In the genomic region with DNA sequence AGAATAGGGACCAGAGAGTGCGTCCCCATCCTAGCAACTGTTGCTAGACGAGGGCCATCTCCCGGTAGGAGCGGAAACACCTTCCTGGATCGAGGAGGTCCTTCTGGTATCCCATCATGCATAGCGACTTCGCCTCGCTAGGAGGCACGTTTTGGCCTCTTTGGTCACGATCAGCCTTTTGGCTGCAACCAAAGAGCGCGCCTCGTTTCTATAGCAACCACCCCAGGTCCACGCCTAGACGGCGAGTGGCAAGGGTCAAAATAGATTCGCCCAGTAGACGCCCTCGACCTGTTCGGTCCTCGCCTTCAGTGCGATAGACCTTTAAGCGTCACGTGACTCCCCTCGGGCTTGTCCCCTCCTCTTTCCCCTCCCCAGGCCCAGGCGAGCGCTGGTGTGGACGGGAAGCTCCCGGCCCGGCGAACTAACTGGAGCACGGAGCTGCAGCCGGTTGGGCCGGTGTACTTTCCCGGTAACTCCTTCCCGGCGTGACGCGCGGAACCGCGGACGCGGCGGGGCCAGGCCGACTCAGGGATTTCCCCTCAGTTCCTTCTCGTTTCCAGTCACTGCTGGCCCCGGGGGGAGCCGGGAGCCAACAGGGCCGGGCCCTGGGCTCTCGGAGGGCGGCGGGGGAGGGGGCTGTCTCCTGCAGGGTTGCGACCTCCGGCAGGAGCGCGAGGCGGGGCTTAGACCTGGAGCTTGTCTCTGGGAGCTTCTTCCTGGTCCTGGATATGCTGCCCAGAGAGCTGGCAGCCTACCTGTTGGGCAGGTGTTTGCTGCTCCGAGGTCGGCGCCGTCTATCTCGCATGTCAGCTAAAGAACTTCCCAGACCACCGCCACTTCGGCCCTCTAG, we compare ENCODE assay signal across 8 cellular contexts. TPM values are rescaled to one million over a fixed set of nuclear protein-coding genes. Genes with fewer than 3 reads are reported as not detected.
DNase-seq lines count a peak whose midpoint lies in the region; ATAC-seq, FAIRE-seq and TF ChIP-seq lines count a peak whose summit lies in the region.

TSS of gene DNAJC16 (plus strand) at position 359 of the 850 bp plus-strand sequence. CDS start 2,258 bp downstream, outside the sequence.

- no peaks in the 10 kb centered on the region for H3K9me3 ChIP-seq in HAP-1
- no peaks in the 10 kb centered on the region for H3K9me3 ChIP-seq in MM.1S (replicated peaks; ENCODE audit: insufficient read depth, low read length)
- no peaks in the 10 kb centered on the region for H3K9me3 ChIP-seq in neuron (ENCODE audit: low read length)

- peak within 1 kb of the TSS; percentile 97 for H3K4me2 ChIP-seq in MM.1S (ENCODE audit: low read depth, low read length)

- peaks cover 1% of the 10 kb centered on the region; the same call in 1 of the 2 replicates for H3K36me3 ChIP-seq in HAP-1 (replicated peaks)
- H3K36me3 ChIP-seq in MM.1S (replicated peaks; ENCODE audit: insufficient read depth, low read length), result no peaks in the 10 kb centered on the region
- peaks cover 8% of the 10 kb centered on the region for H3K36me3 ChIP-seq in neuron (ENCODE audit: insufficient read depth, low read length)

- DNase-seq in HAP-1 (ENCODE audit: low spot score in 2 of 2), result peak; percentile 99
- DNase-seq in MM.1S, result peak; percentile 100
- DNase-seq in SIG-M5 treated with dmso at 0.1 percent for 504 hours (lab: John Stamatoyannopoulos, UW; ENCODE audit: unreplicated experiment), result peak; percentile 99
- peak; percentile 94 for DNase-seq in activated gamma-delta T cell treated with anti-CD3 and anti-CD28 coated beads, Interleukin-2, amount 50 U/mL, for 16 hours (ENCODE audit: low read depth)
- peak; percentile 99 to 100 for DNase-seq in foreskin keratinocyte

- H3K27ac ChIP-seq in MM.1S (ENCODE audit: low read length), result peak within 1 kb of the TSS; percentile 69
- peak within 1 kb of the TSS; percentile 78 for H3K27ac ChIP-seq in foreskin keratinocyte

- peaks cover 10% of the 10 kb centered on the region for H3F3A ChIP-seq in MM.1S (ENCODE audit: insufficient read depth, low read length)

- TF ChIP-seq CTCF in MM.1S (IDR thresholded peaks at IDR 0.05; ENCODE audit: low read length) (peak; percentile 23), foreskin keratinocyte (conservative IDR thresholded peaks at IDR 0.05) (peak; percentile 58), subcutaneous adipose tissue (IDR thresholded peaks at IDR 0.05; ENCODE audit: low read depth) (no peak)

- H4K20me1 ChIP-seq in MM.1S (ENCODE audit: insufficient read depth, low read length), result no peaks in the 10 kb centered on the region

- peaks cover 24% of the 10 kb centered on the region for H3K79me2 ChIP-seq in MM.1S (ENCODE audit: low read length)

- peak within 1 kb of the TSS; percentile 83 for H3K9ac ChIP-seq in MM.1S (ENCODE audit: low read length)

- H2AFZ ChIP-seq in MM.1S (ENCODE audit: low read length) (peak within 1 kb of the TSS; percentile 78), neuron (ENCODE audit: low read depth, low read length) (peak within 1 kb of the TSS; percentile 42)

- peak; percentile 99 for FAIRE-seq in G401.6 (lab: Jason Lieb, UNC)

- H3K4me1 ChIP-seq in HAP-1, result peaks cover 15% of the 10 kb centered on the region
- peaks cover 16% of the 10 kb centered on the region for H3K4me1 ChIP-seq in MM.1S (ENCODE audit: low read length)
- H3K4me1 ChIP-seq in foreskin keratinocyte, result peaks cover 12% of the 10 kb centered on the region
- H3K4me1 ChIP-seq in neuron (ENCODE audit: insufficient read depth, low read length), result peaks cover 26% of the 10 kb centered on the region

- H3K4me3 ChIP-seq in HAP-1, result peak within 1 kb of the TSS; percentile 91
- peak within 1 kb of the TSS; percentile 93 for H3K4me3 ChIP-seq in MM.1S (ENCODE audit: low read length)
- peak within 1 kb of the TSS; percentile 54 for H3K4me3 ChIP-seq in neuron (ENCODE audit: low read length)

- in situ Hi-C loops in HAP-1 (cut with MboI; ENCODE audit: low sequenced_read_pairs), result no loop called here

- ATAC-seq in foreskin keratinocyte, result peak; percentile 73

- H3K27me3 ChIP-seq in HAP-1 (ENCODE audit: low read depth) (no peaks in the 10 kb centered on the region), MM.1S (replicated peaks; ENCODE audit: insufficient read depth, low read length) (no peaks in the 10 kb centered on the region), foreskin keratinocyte (no peaks in the 10 kb centered on the region), neuron (ENCODE audit: insufficient read depth, low read length) (no peaks in the 10 kb centered on the region)

- H3K9me2 ChIP-seq in MM.1S (replicated peaks; ENCODE audit: insufficient read depth, low read length), result no peaks in the 10 kb centered on the region

RNA-seq across cellular contexts. Expression of gene DNAJC16, which starts in this region (rescaled TPM):
- total RNA-seq in foreskin keratinocyte, result 10.8 and 13.2 TPM in 2 replicates
- 2.6 and 2.8 TPM in 2 replicates for polyA plus RNA-seq in foreskin keratinocyte
- total RNA-seq in subcutaneous adipose tissue, result 10 to 100 TPM; 12.1 to 22.3 (median 13.8) TPM

Comparison
In these comparisons a context has a peak if more than half of its experiments do, and no peak if none do; other contexts are left out.
1. Peak in every context shown above with its lines: DNase-seq, ATAC-seq, H3K4me3 ChIP-seq and H3K27ac ChIP-seq.